1 cellular context compared by ENCODE assay signal in genomic region chr10:99329238-99329890, GRCh38.
TF ChIP-seq lines count a peak whose summit lies in the region.

Gene CNNM1 (plus strand): TSS chr10:99329356. CDS start chr10:99329388, 32 bp downstream.

TF ChIP-seq in HepG2, 621 proteins besides CTCF, POLR2A, EP300 and RAD21 (continued from another document and continues in another):
- TF ChIP-seq, protein P1, sequence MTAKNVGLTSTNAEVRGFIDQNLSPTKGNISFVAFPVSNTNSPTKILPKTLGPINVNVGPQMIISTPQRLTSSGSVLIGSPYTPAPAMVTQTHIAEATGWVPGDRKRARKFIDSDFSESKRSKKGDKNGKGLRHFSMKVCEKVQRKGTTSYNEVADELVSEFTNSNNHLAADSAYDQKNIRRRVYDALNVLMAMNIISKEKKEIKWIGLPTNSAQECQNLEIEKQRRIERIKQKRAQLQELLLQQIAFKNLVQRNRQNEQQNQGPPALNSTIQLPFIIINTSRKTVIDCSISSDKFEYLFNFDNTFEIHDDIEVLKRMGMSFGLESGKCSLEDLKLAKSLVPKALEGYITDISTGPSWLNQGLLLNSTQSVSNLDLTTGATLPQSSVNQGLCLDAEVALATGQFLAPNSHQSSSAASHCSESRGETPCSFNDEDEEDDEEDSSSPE (CRISPR knock-in tag; IDR thresholded peaks at IDR 0.05), result peak; percentile 71; the same call in 1 of the 2 replicates
- no peak for TF ChIP-seq HNRNPUL1 (IDR thresholded peaks at IDR 0.05; ENCODE audit: low read depth, low read length)
- TF ChIP-seq, protein P2, sequence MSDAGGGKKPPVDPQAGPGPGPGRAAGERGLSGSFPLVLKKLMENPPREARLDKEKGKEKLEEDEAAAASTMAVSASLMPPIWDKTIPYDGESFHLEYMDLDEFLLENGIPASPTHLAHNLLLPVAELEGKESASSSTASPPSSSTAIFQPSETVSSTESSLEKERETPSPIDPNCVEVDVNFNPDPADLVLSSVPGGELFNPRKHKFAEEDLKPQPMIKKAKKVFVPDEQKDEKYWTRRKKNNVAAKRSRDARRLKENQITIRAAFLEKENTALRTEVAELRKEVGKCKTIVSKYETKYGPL (CRISPR knock-in tag; IDR thresholded peaks at IDR 0.05), result no peak
- TF ChIP-seq ZNF777 (CRISPR knock-in tag; IDR thresholded peaks at IDR 0.05), result no peak; the same call in 1 of the 2 replicates
- 0 out of 2 replicates have a peak, but pooled peaks have one; percentile 37 for TF ChIP-seq RBAK (CRISPR knock-in tag; IDR thresholded peaks at IDR 0.05)
- TF ChIP-seq PHF5A (CRISPR knock-in tag; IDR thresholded peaks at IDR 0.05; ENCODE audit: low read depth, unreplicated experiment), result no peak
- TF ChIP-seq, protein P3, sequence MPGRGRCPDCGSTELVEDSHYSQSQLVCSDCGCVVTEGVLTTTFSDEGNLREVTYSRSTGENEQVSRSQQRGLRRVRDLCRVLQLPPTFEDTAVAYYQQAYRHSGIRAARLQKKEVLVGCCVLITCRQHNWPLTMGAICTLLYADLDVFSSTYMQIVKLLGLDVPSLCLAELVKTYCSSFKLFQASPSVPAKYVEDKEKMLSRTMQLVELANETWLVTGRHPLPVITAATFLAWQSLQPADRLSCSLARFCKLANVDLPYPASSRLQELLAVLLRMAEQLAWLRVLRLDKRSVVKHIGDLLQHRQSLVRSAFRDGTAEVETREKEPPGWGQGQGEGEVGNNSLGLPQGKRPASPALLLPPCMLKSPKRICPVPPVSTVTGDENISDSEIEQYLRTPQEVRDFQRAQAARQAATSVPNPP (CRISPR knock-in tag; IDR thresholded peaks at IDR 0.05), result no peak
- 0 out of 2 replicates have a peak, but pooled peaks have one; percentile 45 for TF ChIP-seq ZNF30 (CRISPR knock-in tag; IDR thresholded peaks at IDR 0.05)
- TF ChIP-seq FOXA1 (IDR thresholded peaks at IDR 0.05), result no peak
- TF ChIP-seq FOXA1 (CRISPR knock-in tag; IDR thresholded peaks at IDR 0.05), result no peak
- TF ChIP-seq POGZ (CRISPR knock-in tag; IDR thresholded peaks at IDR 0.05), result peak; percentile 61
- TF ChIP-seq ZNF574 (CRISPR knock-in tag; IDR thresholded peaks at IDR 0.05), result peak; percentile 56; the same call in 1 of the 2 replicates
- TF ChIP-seq GTF3A (CRISPR knock-in tag; conservative IDR thresholded peaks at IDR 0.05), result no peak
- TF ChIP-seq ZFP62 (CRISPR knock-in tag; IDR thresholded peaks at IDR 0.05), result no peak
- no peak for TF ChIP-seq ZNF557 (CRISPR knock-in tag; IDR thresholded peaks at IDR 0.05)
- no peak for TF ChIP-seq SIX1 (CRISPR knock-in tag; IDR thresholded peaks at IDR 0.05; ENCODE audit: borderline replicate concordance)
- TF ChIP-seq SNAPC2 (CRISPR knock-in tag; IDR thresholded peaks at IDR 0.05), result 0 out of 2 replicates have a peak, but pooled peaks have one; percentile 70
- no peak for TF ChIP-seq ZNF354B (CRISPR knock-in tag; IDR thresholded peaks at IDR 0.05)
- no peak for TF ChIP-seq HBP1 (CRISPR knock-in tag; IDR thresholded peaks at IDR 0.05; ENCODE audit: low read depth)
- TF ChIP-seq TBX3 (IDR thresholded peaks at IDR 0.05; ENCODE audit: borderline replicate concordance), result no peak
- no peak for TF ChIP-seq TCF12 (IDR thresholded peaks at IDR 0.05)
- TF ChIP-seq TCF12 (CRISPR knock-in tag; IDR thresholded peaks at IDR 0.05), result no peak
- 0 out of 2 replicates have a peak, but pooled peaks have one; percentile 46 for TF ChIP-seq ZNF253 (CRISPR knock-in tag; IDR thresholded peaks at IDR 0.05; ENCODE audit: borderline replicate concordance)
- TF ChIP-seq DDIT3 (CRISPR knock-in tag; IDR thresholded peaks at IDR 0.05), result no peak
- TF ChIP-seq RCOR2 (CRISPR knock-in tag; IDR thresholded peaks at IDR 0.05), result no peak
- TF ChIP-seq NCOR1 (IDR thresholded peaks at IDR 0.05; ENCODE audit: borderline replicate concordance, low read length), result no peak
- TF ChIP-seq ZNF292 (CRISPR knock-in tag; IDR thresholded peaks at IDR 0.05; ENCODE audit: borderline replicate concordance, low read depth), result peak; percentile 88
- TF ChIP-seq MAF1 (CRISPR knock-in tag; IDR thresholded peaks at IDR 0.05; ENCODE audit: borderline replicate concordance), result no peak
- TF ChIP-seq, protein P4, sequence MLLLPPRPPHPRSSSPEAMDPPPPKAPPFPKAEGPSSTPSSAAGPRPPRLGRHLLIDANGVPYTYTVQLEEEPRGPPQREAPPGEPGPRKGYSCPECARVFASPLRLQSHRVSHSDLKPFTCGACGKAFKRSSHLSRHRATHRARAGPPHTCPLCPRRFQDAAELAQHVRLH (CRISPR knock-in tag; IDR thresholded peaks at IDR 0.05; ENCODE audit: borderline replicate concordance, low read depth), result peak; percentile 81; the same call in 1 of the 2 replicates
- TF ChIP-seq CERS6 (CRISPR knock-in tag; IDR thresholded peaks at IDR 0.05), result no peak
- TF ChIP-seq TAF15 (IDR thresholded peaks at IDR 0.05; ENCODE audit: low read depth, low read length, poor library complexity, severe bottlenecking), result no peak
- no peak for TF ChIP-seq SUZ12 (IDR thresholded peaks at IDR 0.05; ENCODE audit: low read depth, low read length)
- no peak for TF ChIP-seq TSC22D2 (CRISPR knock-in tag; IDR thresholded peaks at IDR 0.05; ENCODE audit: borderline replicate concordance)
- TF ChIP-seq, protein P5, sequence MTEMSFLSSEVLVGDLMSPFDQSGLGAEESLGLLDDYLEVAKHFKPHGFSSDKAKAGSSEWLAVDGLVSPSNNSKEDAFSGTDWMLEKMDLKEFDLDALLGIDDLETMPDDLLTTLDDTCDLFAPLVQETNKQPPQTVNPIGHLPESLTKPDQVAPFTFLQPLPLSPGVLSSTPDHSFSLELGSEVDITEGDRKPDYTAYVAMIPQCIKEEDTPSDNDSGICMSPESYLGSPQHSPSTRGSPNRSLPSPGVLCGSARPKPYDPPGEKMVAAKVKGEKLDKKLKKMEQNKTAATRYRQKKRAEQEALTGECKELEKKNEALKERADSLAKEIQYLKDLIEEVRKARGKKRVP (CRISPR knock-in tag; IDR thresholded peaks at IDR 0.05), result peak in 1 of 2 experiments; percentile 32; a peak in 1 of 4 replicates
- no peak for TF ChIP-seq TOE1 (CRISPR knock-in tag; IDR thresholded peaks at IDR 0.05)
- no peak; the same call in none of the 2 replicates for TF ChIP-seq KAT7 (CRISPR knock-in tag; IDR thresholded peaks at IDR 0.05; ENCODE audit: borderline replicate concordance)
- TF ChIP-seq CREB1 (IDR thresholded peaks at IDR 0.05), result no peak
- no peak for TF ChIP-seq CREB1 (CRISPR knock-in tag; IDR thresholded peaks at IDR 0.05)
- peak; percentile 44; the same call in 1 of the 2 replicates for TF ChIP-seq NCOA1 (CRISPR knock-in tag; IDR thresholded peaks at IDR 0.05)
- peak; percentile 88; the same call in 1 of the 2 replicates for TF ChIP-seq ZNF790 (CRISPR knock-in tag; IDR thresholded peaks at IDR 0.05; ENCODE audit: borderline replicate concordance)
- TF ChIP-seq, protein P6, sequence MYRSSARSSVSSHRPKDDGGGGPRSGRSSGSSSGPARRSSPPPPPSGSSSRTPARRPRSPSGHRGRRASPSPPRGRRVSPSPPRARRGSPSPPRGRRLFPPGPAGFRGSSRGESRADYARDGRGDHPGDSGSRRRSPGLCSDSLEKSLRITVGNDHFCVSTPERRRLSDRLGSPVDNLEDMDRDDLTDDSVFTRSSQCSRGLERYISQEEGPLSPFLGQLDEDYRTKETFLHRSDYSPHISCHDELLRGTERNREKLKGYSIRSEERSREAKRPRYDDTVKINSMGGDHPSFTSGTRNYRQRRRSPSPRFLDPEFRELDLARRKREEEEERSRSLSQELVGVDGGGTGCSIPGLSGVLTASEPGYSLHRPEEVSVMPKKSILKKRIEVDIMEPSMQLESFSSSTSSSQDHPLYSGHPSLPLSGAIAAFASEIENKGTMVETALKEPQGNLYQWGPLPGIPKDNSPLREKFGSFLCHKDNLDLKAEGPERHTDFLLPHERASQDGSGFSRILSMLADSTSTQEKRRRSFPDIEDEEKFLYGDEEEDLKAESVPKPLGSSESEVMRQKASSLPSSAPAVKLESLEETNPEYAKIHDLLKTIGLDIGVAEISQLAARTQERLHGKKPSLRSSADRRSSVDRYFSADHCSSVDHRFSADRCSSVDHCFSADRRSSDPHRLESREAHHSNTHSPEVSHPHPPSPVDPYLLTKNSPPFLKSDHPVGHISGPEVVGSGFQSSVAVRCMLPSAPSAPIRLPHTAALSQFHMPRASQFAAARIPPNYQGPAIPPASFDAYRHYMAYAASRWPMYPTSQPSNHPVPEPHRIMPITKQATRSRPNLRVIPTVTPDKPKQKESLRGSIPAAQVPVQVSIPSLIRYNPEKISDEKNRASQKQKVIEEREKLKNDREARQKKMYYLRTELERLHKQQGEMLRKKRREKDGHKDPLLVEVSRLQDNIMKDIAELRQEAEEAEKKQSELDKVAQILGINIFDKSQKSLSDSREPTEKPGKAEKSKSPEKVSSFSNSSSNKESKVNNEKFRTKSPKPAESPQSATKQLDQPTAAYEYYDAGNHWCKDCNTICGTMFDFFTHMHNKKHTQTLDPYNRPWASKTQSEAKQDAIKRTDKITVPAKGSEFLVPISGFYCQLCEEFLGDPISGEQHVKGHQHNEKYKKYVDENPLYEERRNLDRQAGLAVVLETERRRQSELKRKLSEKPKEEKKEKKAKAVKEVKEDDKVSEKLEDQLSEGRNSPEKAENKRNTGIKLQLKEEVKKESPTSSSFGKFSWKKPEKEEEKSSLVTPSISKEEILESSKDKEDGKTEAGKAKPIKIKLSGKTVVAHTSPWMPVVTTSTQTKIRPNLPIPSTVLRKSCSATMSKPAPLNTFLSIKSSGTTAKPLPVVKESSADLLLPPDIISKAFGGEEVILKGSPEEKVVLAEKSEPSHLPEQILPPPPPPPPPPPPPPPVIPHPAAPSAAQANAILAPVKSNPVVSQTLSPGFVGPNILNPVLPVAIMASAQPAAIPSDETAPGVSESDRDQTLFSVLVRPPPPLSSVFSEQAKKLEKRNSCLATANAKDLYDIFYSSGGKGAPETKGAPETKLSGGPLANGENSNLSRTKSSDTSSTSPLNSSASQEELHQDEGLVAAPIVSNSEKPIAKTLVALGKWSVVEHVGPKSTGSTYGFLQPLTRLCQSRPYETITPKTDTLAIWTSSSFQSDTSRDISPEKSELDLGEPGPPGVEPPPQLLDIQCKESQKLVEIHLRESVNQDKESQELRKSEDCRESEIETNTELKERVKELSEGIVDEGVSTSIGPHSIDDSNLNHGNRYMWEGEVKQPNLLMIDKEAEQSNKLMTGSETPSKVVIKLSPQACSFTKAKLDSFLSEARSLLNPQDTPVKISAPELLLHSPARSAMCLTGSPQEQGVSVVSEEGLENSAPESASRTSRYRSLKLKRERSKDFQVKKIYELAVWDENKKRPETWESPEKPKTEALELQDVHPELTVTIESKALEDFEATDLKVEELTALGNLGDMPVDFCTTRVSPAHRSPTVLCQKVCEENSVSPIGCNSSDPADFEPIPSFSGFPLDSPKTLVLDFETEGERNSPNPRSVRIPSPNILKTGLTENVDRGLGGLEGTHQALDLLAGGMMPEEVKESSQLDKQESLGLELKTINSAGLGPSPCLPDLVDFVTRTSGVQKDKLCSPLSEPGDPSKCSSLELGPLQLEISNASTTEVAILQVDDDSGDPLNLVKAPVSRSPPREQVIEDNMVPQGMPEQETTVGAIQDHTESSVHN (CRISPR knock-in tag; IDR thresholded peaks at IDR 0.05), result no peak
- TF ChIP-seq DPF2 (CRISPR knock-in tag; IDR thresholded peaks at IDR 0.05; ENCODE audit: borderline replicate concordance, low read depth), result no peak
- no peak for TF ChIP-seq RAD51 (IDR thresholded peaks at IDR 0.05; ENCODE audit: borderline replicate concordance)
- TF ChIP-seq HNRNPK (IDR thresholded peaks at IDR 0.05; ENCODE audit: low read depth, low read length, poor library complexity, severe bottlenecking), result no peak
- 0 out of 2 replicates have a peak, but pooled peaks have one; percentile 48 for TF ChIP-seq GFI1 (CRISPR knock-in tag; IDR thresholded peaks at IDR 0.05; ENCODE audit: borderline replicate concordance)
- TF ChIP-seq ZMAT5 (CRISPR knock-in tag; IDR thresholded peaks at IDR 0.05; ENCODE audit: borderline replicate concordance, low read depth), result no peak
- TF ChIP-seq SRSF4 (IDR thresholded peaks at IDR 0.05; ENCODE audit: low read depth, low read length, poor library complexity, severe bottlenecking), result no peak
- TF ChIP-seq NFKBIZ (CRISPR knock-in tag; IDR thresholded peaks at IDR 0.05), result no peak
- TF ChIP-seq AGO2 (optimal IDR thresholded peaks at IDR 0.05; ENCODE audit: low read depth, low read length), result peak; percentile 45
